In genomic region chr2:70181363-70181956, GRCh38 we compare ENCODE assay signal across 14 cellular contexts. TPM values are rescaled to one million over a fixed set of nuclear protein-coding genes. Genes with fewer than 3 reads are reported as not detected.
DNase-seq lines count a peak whose midpoint lies in the region; ATAC-seq and TF ChIP-seq lines count a peak whose summit lies in the region.
"Had no signal": no experiment of that assay in that cellular context is flagged by ENCODE, and none has a peak within 500 bp of the region (broad histone marks: within the 10 kb centered on the region; RNA-seq: fewer than 3 reads in every experiment).

No MANE protein-coding gene starts in this region.

- H3K4me1 ChIP-seq in OCI-LY7 (ENCODE audit: insufficient read depth, low read length, poor library complexity, severe bottlenecking) (peaks cover 30% of the 10 kb centered on the region), upper lobe of right lung (no peaks in the 10 kb centered on the region)

- no peak for TF ChIP-seq CTCF in OCI-LY7 (conservative IDR thresholded peaks at IDR 0.05; ENCODE audit: low read length)
- TF ChIP-seq CTCF in upper lobe of right lung (IDR thresholded peaks at IDR 0.05) = no peak

- H3K36me3 ChIP-seq in OCI-LY7 (ENCODE audit: insufficient read depth, low read length) = peaks cover 33% of the 10 kb centered on the region
- H3K36me3 ChIP-seq in upper lobe of right lung = peaks cover 51% of the 10 kb centered on the region

- ATAC-seq in HG02852 (IDR thresholded peaks at IDR 0.05; ENCODE audit: unreplicated experiment) (peak; percentile 84), upper lobe of right lung (no peak), HG02678 (IDR thresholded peaks at IDR 0.05; ENCODE audit: unreplicated experiment) (no peak)

- CTCF ChIA-PET in OCI-LY7 (lab: Charles Lee; ENCODE audit: unreplicated experiment) = interaction anchor here (1.0 to 1.1 kb wide), 2 partner anchors 108 to 237 kb away, joined by 3 to 6 read pairs; no protein-coding TSS in a partner anchor

- H3K9me2 ChIP-seq in OCI-LY7 (ENCODE audit: insufficient read depth, low read length) = no peaks in the 10 kb centered on the region

- POLR2A ChIA-PET in OCI-LY7 (lab: Charles Lee) = interaction anchor here (0.6 to 2.8 kb wide), 9 partner anchors 9 to 270 kb away, joined by 3 to 32 read pairs (median 5); partner anchors contain the start of genes C2orf42 and SNRPG

- H3K4me2 ChIP-seq in OCI-LY7 (ENCODE audit: low read length) = peak overlapping the region; percentile 79

- no peaks in the 10 kb centered on the region for H4K20me1 ChIP-seq in OCI-LY7 (ENCODE audit: insufficient read depth, low read length)

- no peaks in the 10 kb centered on the region for H3K27me3 ChIP-seq in upper lobe of right lung

- no peaks in the 10 kb centered on the region for H3K79me2 ChIP-seq in OCI-LY7 (ENCODE audit: insufficient read depth, low read depth, low read length)

- peak overlapping the region; percentile 89 for H2AFZ ChIP-seq in OCI-LY7 (ENCODE audit: low read length)

- H3K4me3 ChIP-seq in OCI-LY7 (ENCODE audit: low read depth, low read length, poor library complexity, severe bottlenecking) = peak overlapping the region; percentile 52
- H3K4me3 ChIP-seq in upper lobe of right lung = no peak overlapping the region

- H3K27ac ChIP-seq in OCI-LY7 (ENCODE audit: low read depth, low read length, poor library complexity, severe bottlenecking) = peak overlapping the region; percentile 81
- no peak overlapping the region for H3K27ac ChIP-seq in upper lobe of right lung
- H3K27ac ChIP-seq: 22Rv1 had no signal

- H3K9me3 ChIP-seq in OCI-LY7 (ENCODE audit: low read length) (no peaks in the 10 kb centered on the region), upper lobe of right lung (no peaks in the 10 kb centered on the region)

- intact Hi-C loops in OCI-LY7 (cut with micrococcal nuclease; ENCODE audit: unreplicated experiment) (no loop called here), upper lobe of right lung (cut with DNase I) (no loop called here)

- no TSS peak for BruUV-seq in OCI-LY7 (replicated peaks; lab: Mats Ljungman, UMichigan)

- peak; percentile 24 for DNase-seq in NK-92 treated with Interleukin-12 subunit alpha and Interleukin-12 subunit beta, amount 100 ng/mL, for 24 hours (lab: John Stamatoyannopoulos, UW)
- DNase-seq in NK-92 (lab: John Stamatoyannopoulos, UW; ENCODE audit: unreplicated experiment) (no peak), OCI-LY7 (ENCODE audit: low spot score) (peak; percentile 83), upper lobe of right lung (peak; percentile 50), DMS53 treated with DMSO at 0.1 percent for 48 hours (lab: John Stamatoyannopoulos, UW; ENCODE audit: unreplicated experiment) (no peak)
- no peak for DNase-seq in effector CD4-positive, alpha-beta T cell
- DNase-seq: activated T-cell treated with anti-CD3 and anti-CD28 coated beads, Interleukin-2, amount 50 U/mL, for 24 hours; caudate nucleus; GOT3; KG1; NCI-H526 treated with DMSO at 0.1 percent for 48 hours had no signal

RNA-seq across cellular contexts. Expression of gene C2orf42, which starts 9.4 kb away (rescaled TPM):
- 24.5 and 26.8 TPM in 2 replicates for total RNA-seq in OCI-LY7 (2014; rRNA removed; shearing (Covaris generic))
- total RNA-seq in OCI-LY7 (2022) (19.0 and 21.3 TPM in 2 replicates), upper lobe of right lung (9.6 TPM)

Comparison
In these comparisons a context has a peak if more than half of its experiments do, and no peak if none do; other contexts are left out.
1. DNase-seq: peak in NK-92 treated with Interleukin-12 subunit alpha and Interleukin-12 subunit beta, amount 100 ng/mL, for 24 hours (single experiment), OCI-LY7 (single experiment) and upper lobe of right lung (single experiment); none in NK-92 (single experiment), effector CD4-positive, alpha-beta T cell (single experiment) and DMS53 treated with DMSO at 0.1 percent for 48 hours (single experiment).